ENCODE assay signal across 8 cellular contexts in genomic region chr13:94710081-94710809, GRCh38. TPM values are rescaled to one million over a fixed set of nuclear protein-coding genes. Genes with fewer than 3 reads are reported as not detected.
DNase-seq lines count a peak whose midpoint lies in the region; ATAC-seq, FAIRE-seq and TF ChIP-seq lines count a peak whose summit lies in the region.

No MANE protein-coding gene starts in this region.

- H3K27me3 ChIP-seq in Caco-2 (replicated peaks; ENCODE audit: control insufficient read depth, insufficient read depth, low read length) (peaks cover 2% of the 10 kb centered on the region), HUES64 (ENCODE audit: insufficient read depth, low read length) (peaks cover 92% of the 10 kb centered on the region), Peyer's patch (peaks cover 0 to 70% of the 10 kb centered on the region in 2 donors)

- peaks cover 33% of the 10 kb centered on the region for H3K27me3 Mint-ChIP-seq in Caco-2 (ENCODE audit: insufficient read depth, unreplicated experiment)
- H3K27me3 Mint-ChIP-seq in activated naive CD8-positive, alpha-beta T cell treated with anti-CD3 and anti-CD28 coated beads, Interleukin-2, amount 10 ng/mL, durations not matched to agents 7 days and 5 days: peaks cover 83% of the 10 kb centered on the region
- peaks cover 63 to 67% (median 66%) of the 10 kb centered on the region in 3 donors for H3K27me3 Mint-ChIP-seq in naive B cell

- no peaks in the 10 kb centered on the region for H3K4me1 Mint-ChIP-seq in Caco-2 (ENCODE audit: low read depth, unreplicated experiment)
- H3K4me1 Mint-ChIP-seq in activated naive CD8-positive, alpha-beta T cell treated with anti-CD3 and anti-CD28 coated beads, Interleukin-2, amount 10 ng/mL, durations not matched to agents 7 days and 5 days: peaks cover 14% of the 10 kb centered on the region
- H3K4me1 Mint-ChIP-seq in naive B cell: peaks cover 0 to 25% (median 9%) of the 10 kb centered on the region in 3 donors

- H3K4me3 Mint-ChIP-seq in Caco-2 (ENCODE audit: unreplicated experiment) (peak overlapping the region; percentile 54), naive B cell (peak overlapping the region in 6 of 8 donors; percentile 23 to 64 (median 58))
- H3K4me3 Mint-ChIP-seq in activated naive CD8-positive, alpha-beta T cell treated with anti-CD3 and anti-CD28 coated beads, Interleukin-2, amount 10 ng/mL, durations not matched to agents 7 days and 5 days: peak overlapping the region; percentile 14

- H3K4me3 ChIP-seq in Caco-2 (ENCODE audit: low read depth, low read length): no peak overlapping the region
- peak overlapping the region; percentile 77 for H3K4me3 ChIP-seq in HUES64 (ENCODE audit: low read length)
- H3K4me3 ChIP-seq in Peyer's patch: no peak overlapping the region

- H3K27ac Mint-ChIP-seq in Caco-2 (ENCODE audit: unreplicated experiment): no peak overlapping the region
- no peak overlapping the region for H3K27ac Mint-ChIP-seq in activated naive CD8-positive, alpha-beta T cell treated with anti-CD3 and anti-CD28 coated beads, Interleukin-2, amount 10 ng/mL, durations not matched to agents 7 days and 5 days
- peak overlapping the region in 1 of 6 donors; percentile 8 for H3K27ac Mint-ChIP-seq in naive B cell

- no peak for TF ChIP-seq POLR2A in Peyer's patch (IDR thresholded peaks at IDR 0.05)

- peak overlapping the region; percentile 73 for H3K9ac ChIP-seq in HUES64 (ENCODE audit: low read depth, low read length)

- DNase-seq in Caco-2: no peak
- DNase-seq in activated naive CD8-positive, alpha-beta T cell treated with anti-CD3 and anti-CD28 coated beads, Interleukin-2, amount 10 ng/mL, durations not matched to agents 7 days and 5 days: no peak
- no peak for DNase-seq in naive B cell
- no peak for DNase-seq in D721Med (ENCODE audit: insufficient read length, low spot score)
- DNase-seq in HK-2 (ENCODE audit: unreplicated experiment): no peak
- no peak for DNase-seq in Peyer's patch

- BruUV-seq in Caco-2 (replicated peaks; lab: Mats Ljungman, UMichigan): no TSS peak

- intact Hi-C loops in Caco-2 (cut with micrococcal nuclease; ENCODE audit: unreplicated experiment): no loop called here

- H3K27ac ChIP-seq in HUES64 (ENCODE audit: low read depth, low read length): peak overlapping the region; percentile 95; the same call in 1 of the 2 replicates
- no peak overlapping the region for H3K27ac ChIP-seq in Peyer's patch

- no peak for ATAC-seq in activated naive CD8-positive, alpha-beta T cell treated with anti-CD3 and anti-CD28 coated beads, Interleukin-2, amount 10 ng/mL, durations not matched to agents 7 days and 5 days (ENCODE audit: low read depth)
- no peak for ATAC-seq in naive B cell (ENCODE audit: low read depth in 2 of 2)
- no peak for ATAC-seq in GM18502 (IDR thresholded peaks at IDR 0.05; ENCODE audit: poor library complexity, unreplicated experiment)

- TF ChIP-seq CTCF in Caco-2 (IDR thresholded peaks at IDR 0.05; ENCODE audit: insufficient read depth in 1 of 2, low read depth in 1 of 2, low read length in 1 of 2, severe bottlenecking in 1 of 2, unreplicated experiment in 1 of 2) (no peak), D721Med (IDR thresholded peaks at IDR 0.05; ENCODE audit: insufficient read depth, missing control alignments) (no peak), Peyer's patch (IDR thresholded peaks at IDR 0.05) (no peak)

- no peaks in the 10 kb centered on the region for H3K9me3 ChIP-seq in Caco-2
- no peaks in the 10 kb centered on the region for H3K9me3 ChIP-seq in HUES64 (ENCODE audit: insufficient read depth, low read depth, low read length)
- H3K9me3 ChIP-seq in Peyer's patch: no peaks in the 10 kb centered on the region

- H3K4me1 ChIP-seq in Caco-2 (no peaks in the 10 kb centered on the region), HUES64 (ENCODE audit: insufficient read depth, low read length) (peaks cover 52% of the 10 kb centered on the region), Peyer's patch (peaks cover 0 to 38% (median 5%) of the 10 kb centered on the region in 4 donors)

- 8% methylated on average over 14 of the region's 19 CpGs for WGBS in HUES64

- FAIRE-seq in D721Med (lab: Jason Lieb, UNC): no peak

- H3K9me3 Mint-ChIP-seq in Caco-2 (ENCODE audit: unreplicated experiment) (no peaks in the 10 kb centered on the region), naive B cell (peaks cover 0 to 47% (median 14%) of the 10 kb centered on the region in 7 donors)
- no peaks in the 10 kb centered on the region for H3K9me3 Mint-ChIP-seq in activated naive CD8-positive, alpha-beta T cell treated with anti-CD3 and anti-CD28 coated beads, Interleukin-2, amount 10 ng/mL, durations not matched to agents 7 days and 5 days

- CTCF ChIA-PET in Caco-2 (lab: Charles Lee): no interaction called here

- POLR2A ChIA-PET in Caco-2 (lab: Charles Lee): no interaction called here
- POLR2A ChIA-PET in activated naive CD8-positive, alpha-beta T cell treated with anti-CD3 and anti-CD28 coated beads, Interleukin-2, amount 10 ng/mL, durations not matched to agents 7 days and 5 days (lab: Charles Lee): no interaction called here

- H3K36me3 ChIP-seq in Caco-2 (ENCODE audit: control insufficient read depth, insufficient read depth, low read length): no peaks in the 10 kb centered on the region
- no peaks in the 10 kb centered on the region for H3K36me3 ChIP-seq in HUES64 (ENCODE audit: insufficient read depth, low read length)
- no peaks in the 10 kb centered on the region for H3K36me3 ChIP-seq in Peyer's patch

- H3K36me3 Mint-ChIP-seq in Caco-2 (ENCODE audit: insufficient read depth, unreplicated experiment) (no peaks in the 10 kb centered on the region), naive B cell (peaks cover 7 to 8% of the 10 kb centered on the region in 2 donors)
- H3K36me3 Mint-ChIP-seq in activated naive CD8-positive, alpha-beta T cell treated with anti-CD3 and anti-CD28 coated beads, Interleukin-2, amount 10 ng/mL, durations not matched to agents 7 days and 5 days: no peaks in the 10 kb centered on the region

RNA-seq across cellular contexts. Expression of gene SOX21, which starts 2.1 kb away (rescaled TPM):
- total RNA-seq in Caco-2 (2022) (0.14 TPM in 1 of 2 replicates, not detected in the other), Peyer's patch (not detected)
- polyA plus RNA-seq in HUES64 (2013, experiment 1 of 2): 12.4 TPM
- 21.2 TPM for polyA plus RNA-seq in HUES64 (2013, experiment 2 of 2)
- total RNA-seq in activated naive CD8-positive, alpha-beta T cell treated with anti-CD3 and anti-CD28 coated beads, Interleukin-2, amount 10 ng/mL, durations not matched to agents 7 days and 5 days: not detected
- polyA plus RNA-seq in naive B cell (ENCODE audit: low read depth in 6 of 6): not detected
